In genomic region chr6:141562801-141563763, GRCh38 we compare ENCODE assay signal across 8 cellular contexts.
DNase-seq lines count a peak whose midpoint lies in the region; TF ChIP-seq lines count a peak whose summit lies in the region.

No MANE protein-coding gene starts in this region.

- H3K27me3 ChIP-seq in Loucy (ENCODE audit: insufficient read depth, low read length, poor library complexity, severe bottlenecking) (no peaks in the 10 kb centered on the region), SJCRH30 (no peaks in the 10 kb centered on the region), prostate gland (replicated peaks; ENCODE audit: insufficient read depth) (no peaks in the 10 kb centered on the region)

- H3K4me2 ChIP-seq in Loucy (ENCODE audit: low read depth, low read length, poor library complexity, severe bottlenecking): peak overlapping the region; percentile 71

- H3K36me3 ChIP-seq in HEK293 (ENCODE audit: control insufficient read depth in 2 of 2, insufficient read depth in 1 of 2, low read length in 2 of 2) (no peaks in the 10 kb centered on the region), Loucy (ENCODE audit: insufficient read depth, low read length) (no peaks in the 10 kb centered on the region), SJCRH30 (no peaks in the 10 kb centered on the region), prostate gland (no peaks in the 10 kb centered on the region)

- no peaks in the 10 kb centered on the region for H3K9me2 ChIP-seq in Loucy (replicated peaks; ENCODE audit: low read depth, low read length)

- no peaks in the 10 kb centered on the region for H3K79me2 ChIP-seq in Loucy (ENCODE audit: insufficient read depth, low read length)

- no peak overlapping the region for H3K4me3 ChIP-seq in HEK293 (ENCODE audit: low read depth, low read length)
- H3K4me3 ChIP-seq in Loucy (ENCODE audit: low read length, poor library complexity, severe bottlenecking): peak overlapping the region; percentile 63
- H3K4me3 ChIP-seq in SJCRH30: no peak overlapping the region
- H3K4me3 ChIP-seq in prostate gland: no peak overlapping the region

- TF ChIP-seq CTCF in GM10248 (IDR thresholded peaks at IDR 0.05; ENCODE audit: control extremely low read depth, extremely low read depth, low read depth, missing control alignments): peak; percentile 77
- peak; percentile 68; the same call in 1 of the 2 replicates for TF ChIP-seq CTCF in HEK293 (tag by site-specific recombination; IDR thresholded peaks at IDR 0.05)
- TF ChIP-seq CTCF in Loucy (conservative IDR thresholded peaks at IDR 0.05; ENCODE audit: low read length): peak; percentile 94
- TF ChIP-seq CTCF in prostate gland (IDR thresholded peaks at IDR 0.05): peak; percentile 60 to 76 (median 67)

- peaks cover 2% of the 10 kb centered on the region for H3K36me3 Mint-ChIP-seq in activated naive CD4-positive, alpha-beta T cell treated with anti-CD3 and anti-CD28 coated beads, Interleukin-2, amount 10 ng/mL, durations not matched to agents 7 days and 5 days

- H3K27ac Mint-ChIP-seq in activated naive CD4-positive, alpha-beta T cell treated with anti-CD3 and anti-CD28 coated beads, Interleukin-2, amount 10 ng/mL, durations not matched to agents 7 days and 5 days: peak overlapping the region; percentile 89

- H3F3A ChIP-seq in Loucy (ENCODE audit: low read depth): no peaks in the 10 kb centered on the region

- DNase-seq in GM10248 (ENCODE audit: extremely low spot score): peak; percentile 56
- peak; percentile 39 to 87 for DNase-seq in SJCRH30
- DNase-seq in activated naive CD4-positive, alpha-beta T cell treated with anti-CD3 and anti-CD28 coated beads, Interleukin-2, amount 10 ng/mL, durations not matched to agents 7 days and 5 days: peak; percentile 72
- DNase-seq in head of caudate nucleus: peak in 38 of 42 donors; percentile 5 to 73 (median 45)
- DNase-seq in prostate gland (ENCODE audit: low spot score): peak; percentile 33
- DNase-seq in NK-92 treated with Interleukin-12 subunit alpha and Interleukin-12 subunit beta, amount 100 ng/mL, for 24 hours (lab: John Stamatoyannopoulos, UW): no peak

- POLR2A ChIA-PET in GM10248 (lab: Yijun Ruan, JAX): no interaction called here
- POLR2A ChIA-PET in HEK293 (lab: Yijun Ruan, JAX): no interaction called here

- H3K4me3 Mint-ChIP-seq in activated naive CD4-positive, alpha-beta T cell treated with anti-CD3 and anti-CD28 coated beads, Interleukin-2, amount 10 ng/mL, durations not matched to agents 7 days and 5 days: peak overlapping the region; percentile 75

- no peaks in the 10 kb centered on the region for H3K4me1 ChIP-seq in HEK293 (ENCODE audit: control insufficient read depth, insufficient read depth, low read length)
- peaks cover 11% of the 10 kb centered on the region for H3K4me1 ChIP-seq in Loucy (ENCODE audit: insufficient read depth, low read length, poor library complexity, severe bottlenecking)
- no peaks in the 10 kb centered on the region for H3K4me1 ChIP-seq in SJCRH30
- H3K4me1 ChIP-seq in prostate gland (replicated peaks): no peaks in the 10 kb centered on the region

- H3K9ac ChIP-seq in Loucy (ENCODE audit: low read depth, low read length, poor library complexity, severe bottlenecking): peak overlapping the region; percentile 38

- no peak for TF ChIP-seq POLR2A in prostate gland (IDR thresholded peaks at IDR 0.05)

- intact Hi-C loops in head of caudate nucleus (cut with DNase I) (no loop called here), prostate gland (cut with DNase I) (no loop called here)

- no peak overlapping the region for H3K27ac ChIP-seq in HEK293 (ENCODE audit: extremely low read depth, low read depth, low read length)
- H3K27ac ChIP-seq in SJCRH30: no peak overlapping the region
- H3K27ac ChIP-seq in prostate gland: no peak overlapping the region

- H3K9me3 ChIP-seq in HEK293 (ENCODE audit: control insufficient read depth, insufficient read depth, low read depth, low read length): no peaks in the 10 kb centered on the region
- H3K9me3 ChIP-seq in Loucy (ENCODE audit: insufficient read depth, low read depth, low read length): no peaks in the 10 kb centered on the region
- H3K9me3 ChIP-seq in SJCRH30 (replicated peaks): no peaks in the 10 kb centered on the region
- no peaks in the 10 kb centered on the region for H3K9me3 ChIP-seq in prostate gland

- peaks cover 6% of the 10 kb centered on the region for H3K27me3 Mint-ChIP-seq in activated naive CD4-positive, alpha-beta T cell treated with anti-CD3 and anti-CD28 coated beads, Interleukin-2, amount 10 ng/mL, durations not matched to agents 7 days and 5 days

- peaks cover 41% of the 10 kb centered on the region for H3K4me1 Mint-ChIP-seq in activated naive CD4-positive, alpha-beta T cell treated with anti-CD3 and anti-CD28 coated beads, Interleukin-2, amount 10 ng/mL, durations not matched to agents 7 days and 5 days

- peak overlapping the region; percentile 82 for H2AFZ ChIP-seq in Loucy (ENCODE audit: low read length)

- H4K20me1 ChIP-seq in Loucy (ENCODE audit: insufficient read depth, low read length, poor library complexity, severe bottlenecking): no peaks in the 10 kb centered on the region

- WGBS in prostate gland: 35% methylated on average over 11 of the region's 11 CpGs

- CTCF ChIA-PET in GM10248 (lab: Yijun Ruan, JAX): interaction anchor here (0.6 to 2.7 kb wide), 14 partner anchors 10 to 1659 kb away, joined by 3 to 12 read pairs (median 3); no protein-coding TSS in a partner anchor
- CTCF ChIA-PET in HEK293 (lab: Yijun Ruan, JAX): interaction anchor here (0.6 to 1.6 kb wide), 9 partner anchors 13 to 1994 kb away, joined by 3 to 6 read pairs (median 4); no protein-coding TSS in a partner anchor
- CTCF ChIA-PET in activated naive CD4-positive, alpha-beta T cell treated with anti-CD3 and anti-CD28 coated beads, Interleukin-2, amount 10 ng/mL, durations not matched to agents 7 days and 5 days (lab: Charles Lee): interaction anchor here (0.6 to 1.3 kb wide), 6 partner anchors 9 to 621 kb away, joined by 3 to 5 read pairs (median 3); no protein-coding TSS in a partner anchor

- no peaks in the 10 kb centered on the region for H3K9me3 Mint-ChIP-seq in activated naive CD4-positive, alpha-beta T cell treated with anti-CD3 and anti-CD28 coated beads, Interleukin-2, amount 10 ng/mL, durations not matched to agents 7 days and 5 days

TF ChIP-seq in HEK293, 187 proteins besides CTCF, POLR2A, EP300 and RAD21:
- TF ChIP-seq TRIM28 (IDR thresholded peaks at IDR 0.05; ENCODE audit: borderline replicate concordance, low read length) (0 out of 2 replicates have a peak, but pooled peaks have one; percentile 26), SP7 (tag by site-specific recombination; IDR thresholded peaks at IDR 0.05) (0 out of 2 replicates have a peak, but pooled peaks have one; percentile 21), PRDM6 (tag by site-specific recombination; IDR thresholded peaks at IDR 0.05) (peak; percentile 55; the same call in 1 of the 2 replicates), YY1 (tag by site-specific recombination; IDR thresholded peaks at IDR 0.05) (no peak), ZNF621 (tag by site-specific recombination; IDR thresholded peaks at IDR 0.05) (no peak), PRDM1 (tag by site-specific recombination; IDR thresholded peaks at IDR 0.05) (0 out of 2 replicates have a peak, but pooled peaks have one; percentile 15), ZNF529 (tag by site-specific recombination; IDR thresholded peaks at IDR 0.05; ENCODE audit: insufficient replicate concordance) (no peak), ZNF654 (tag by site-specific recombination; IDR thresholded peaks at IDR 0.05; ENCODE audit: low read depth) (peak; percentile 100), ZNF362 (tag by site-specific recombination; IDR thresholded peaks at IDR 0.05) (peak; percentile 98), EGR2 (tag by site-specific recombination; IDR thresholded peaks at IDR 0.05; ENCODE audit: low read depth) (0 out of 2 replicates have a peak, but pooled peaks have one; percentile 9), ZNF2 (tag by site-specific recombination; IDR thresholded peaks at IDR 0.05) (0 out of 2 replicates have a peak, but pooled peaks have one; percentile 39)
